1 cellular context compared by ENCODE assay signal in the genomic region with DNA sequence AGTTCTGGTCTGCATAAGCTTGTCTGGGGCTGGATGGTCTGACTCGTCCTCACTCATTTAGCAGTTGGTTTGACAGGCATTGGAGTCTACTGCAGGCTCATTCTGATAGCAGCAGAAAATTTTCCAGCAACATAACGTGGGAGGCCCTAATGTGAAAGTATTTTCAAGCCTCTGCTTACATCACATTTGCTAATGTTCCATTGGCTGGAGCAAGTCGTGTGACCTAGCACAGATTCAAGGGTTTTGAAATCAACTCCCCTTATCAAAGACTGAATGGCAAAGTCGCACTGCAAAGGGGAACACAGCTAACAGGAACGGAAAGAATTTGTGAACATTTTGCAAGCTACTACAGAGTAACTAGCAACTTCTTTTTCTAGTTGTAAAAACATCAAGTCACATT.
TF ChIP-seq lines count a peak whose summit lies in the region.

No MANE protein-coding gene starts in this region.

TF ChIP-seq in HepG2, 621 proteins besides CTCF, POLR2A, EP300 and RAD21:
- no peak for TF ChIP-seq ZNF124 (CRISPR knock-in tag; IDR thresholded peaks at IDR 0.05)
- TF ChIP-seq LCORL (IDR thresholded peaks at IDR 0.05): no peak
- no peak for TF ChIP-seq LCORL (CRISPR knock-in tag; IDR thresholded peaks at IDR 0.05)
- TF ChIP-seq ZNF598 (CRISPR knock-in tag; IDR thresholded peaks at IDR 0.05; ENCODE audit: borderline replicate concordance): no peak
- TF ChIP-seq MTF2 (CRISPR knock-in tag; IDR thresholded peaks at IDR 0.05; ENCODE audit: borderline replicate concordance): no peak
- no peak for TF ChIP-seq POLR2AphosphoS5 (IDR thresholded peaks at IDR 0.05; ENCODE audit: low read depth, low read length)
- TF ChIP-seq, protein P1, sequence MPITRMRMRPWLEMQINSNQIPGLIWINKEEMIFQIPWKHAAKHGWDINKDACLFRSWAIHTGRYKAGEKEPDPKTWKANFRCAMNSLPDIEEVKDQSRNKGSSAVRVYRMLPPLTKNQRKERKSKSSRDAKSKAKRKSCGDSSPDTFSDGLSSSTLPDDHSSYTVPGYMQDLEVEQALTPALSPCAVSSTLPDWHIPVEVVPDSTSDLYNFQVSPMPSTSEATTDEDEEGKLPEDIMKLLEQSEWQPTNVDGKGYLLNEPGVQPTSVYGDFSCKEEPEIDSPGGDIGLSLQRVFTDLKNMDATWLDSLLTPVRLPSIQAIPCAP (CRISPR knock-in tag; IDR thresholded peaks at IDR 0.05; ENCODE audit: low read depth): no peak
- no peak for TF ChIP-seq ZNF446 (CRISPR knock-in tag; IDR thresholded peaks at IDR 0.05)
- TF ChIP-seq, protein P2, sequence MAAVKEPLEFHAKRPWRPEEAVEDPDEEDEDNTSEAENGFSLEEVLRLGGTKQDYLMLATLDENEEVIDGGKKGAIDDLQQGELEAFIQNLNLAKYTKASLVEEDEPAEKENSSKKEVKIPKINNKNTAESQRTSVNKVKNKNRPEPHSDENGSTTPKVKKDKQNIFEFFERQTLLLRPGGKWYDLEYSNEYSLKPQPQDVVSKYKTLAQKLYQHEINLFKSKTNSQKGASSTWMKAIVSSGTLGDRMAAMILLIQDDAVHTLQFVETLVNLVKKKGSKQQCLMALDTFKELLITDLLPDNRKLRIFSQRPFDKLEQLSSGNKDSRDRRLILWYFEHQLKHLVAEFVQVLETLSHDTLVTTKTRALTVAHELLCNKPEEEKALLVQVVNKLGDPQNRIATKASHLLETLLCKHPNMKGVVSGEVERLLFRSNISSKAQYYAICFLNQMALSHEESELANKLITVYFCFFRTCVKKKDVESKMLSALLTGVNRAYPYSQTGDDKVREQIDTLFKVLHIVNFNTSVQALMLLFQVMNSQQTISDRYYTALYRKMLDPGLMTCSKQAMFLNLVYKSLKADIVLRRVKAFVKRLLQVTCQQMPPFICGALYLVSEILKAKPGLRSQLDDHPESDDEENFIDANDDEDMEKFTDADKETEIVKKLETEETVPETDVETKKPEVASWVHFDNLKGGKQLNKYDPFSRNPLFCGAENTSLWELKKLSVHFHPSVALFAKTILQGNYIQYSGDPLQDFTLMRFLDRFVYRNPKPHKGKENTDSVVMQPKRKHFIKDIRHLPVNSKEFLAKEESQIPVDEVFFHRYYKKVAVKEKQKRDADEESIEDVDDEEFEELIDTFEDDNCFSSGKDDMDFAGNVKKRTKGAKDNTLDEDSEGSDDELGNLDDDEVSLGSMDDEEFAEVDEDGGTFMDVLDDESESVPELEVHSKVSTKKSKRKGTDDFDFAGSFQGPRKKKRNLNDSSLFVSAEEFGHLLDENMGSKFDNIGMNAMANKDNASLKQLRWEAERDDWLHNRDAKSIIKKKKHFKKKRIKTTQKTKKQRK (IDR thresholded peaks at IDR 0.05; ENCODE audit: low read length): no peak
- TF ChIP-seq, protein P3, sequence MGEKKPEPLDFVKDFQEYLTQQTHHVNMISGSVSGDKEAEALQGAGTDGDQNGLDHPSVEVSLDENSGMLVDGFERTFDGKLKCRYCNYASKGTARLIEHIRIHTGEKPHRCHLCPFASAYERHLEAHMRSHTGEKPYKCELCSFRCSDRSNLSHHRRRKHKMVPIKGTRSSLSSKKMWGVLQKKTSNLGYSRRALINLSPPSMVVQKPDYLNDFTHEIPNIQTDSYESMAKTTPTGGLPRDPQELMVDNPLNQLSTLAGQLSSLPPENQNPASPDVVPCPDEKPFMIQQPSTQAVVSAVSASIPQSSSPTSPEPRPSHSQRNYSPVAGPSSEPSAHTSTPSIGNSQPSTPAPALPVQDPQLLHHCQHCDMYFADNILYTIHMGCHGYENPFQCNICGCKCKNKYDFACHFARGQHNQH (CRISPR knock-in tag; IDR thresholded peaks at IDR 0.05): no peak
- no peak for TF ChIP-seq SOX5 (CRISPR knock-in tag; IDR thresholded peaks at IDR 0.05; ENCODE audit: borderline replicate concordance)
- no peak for TF ChIP-seq ZNF563 (CRISPR knock-in tag; IDR thresholded peaks at IDR 0.05)
- no peak for TF ChIP-seq GATA4 (IDR thresholded peaks at IDR 0.05; ENCODE audit: borderline replicate concordance, low read depth)
- no peak for TF ChIP-seq HHEX (CRISPR knock-in tag; IDR thresholded peaks at IDR 0.05)
